Comparison of ENCODE assay signal across 8 cellular contexts in the genomic region with DNA sequence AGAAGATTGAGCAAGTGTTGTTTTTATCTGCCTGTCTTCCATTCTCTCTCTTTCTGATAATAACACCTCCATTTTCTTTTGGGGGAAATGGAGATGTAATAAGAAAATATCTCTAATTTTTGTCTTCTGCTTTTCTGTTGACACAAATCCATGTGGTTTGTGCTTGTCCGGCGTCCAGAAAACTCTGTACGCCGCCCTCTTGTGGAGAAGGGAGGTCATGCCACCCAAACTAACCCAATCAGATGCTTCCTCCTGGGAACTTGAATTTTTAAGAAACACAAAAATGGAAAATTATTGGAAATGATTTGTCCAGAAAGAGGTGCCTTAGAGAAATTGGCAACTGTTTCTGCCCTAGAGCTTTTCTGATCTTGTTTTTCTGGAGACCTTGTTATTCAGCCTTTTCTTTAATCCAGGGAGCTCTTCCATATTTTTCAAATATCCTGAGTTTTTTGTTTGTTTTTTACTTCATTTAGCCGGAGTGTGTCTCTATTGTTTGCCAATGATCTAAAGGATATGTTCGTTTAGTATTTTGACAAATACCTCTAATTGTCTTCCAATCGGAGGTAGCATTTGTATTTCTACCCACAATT. TPM values are rescaled to one million over a fixed set of nuclear protein-coding genes. Genes with fewer than 3 reads are reported as not detected.
DNase-seq lines count a peak whose midpoint lies in the region; ATAC-seq, FAIRE-seq and TF ChIP-seq lines count a peak whose summit lies in the region.

No MANE protein-coding gene starts in this region.

- BruUV-seq in endothelial cell of umbilical vein (replicated peaks; lab: Mats Ljungman, UMichigan) = no TSS peak

- TF ChIP-seq CTCF in MM.1S (IDR thresholded peaks at IDR 0.05; ENCODE audit: low read length) (peak; percentile 58), VCaP (conservative IDR thresholded peaks at IDR 0.05) (peak; percentile 86), endothelial cell of umbilical vein (IDR thresholded peaks at IDR 0.05; ENCODE audit: extremely low read depth in 1 of 2, insufficient read depth in 1 of 2, low read depth in 1 of 2, low read length in 2 of 2) (peak; percentile 75 to 82), nephron (IDR thresholded peaks at IDR 0.05; ENCODE audit: unreplicated experiment in 3 of 3) (peak; percentile 78 to 82 (median 80))

- H2AFZ ChIP-seq in MM.1S (ENCODE audit: low read length) = no peak overlapping the region
- H2AFZ ChIP-seq in endothelial cell of umbilical vein (ENCODE audit: low read depth, low read length) = no peak overlapping the region

- H3K4me3 Mint-ChIP-seq in nephron = no peak overlapping the region

- no peak for TF ChIP-seq POLR2A in endothelial cell of umbilical vein (IDR thresholded peaks at IDR 0.05; ENCODE audit: low read depth, low read length)

- ATAC-seq in HG02852 (IDR thresholded peaks at IDR 0.05; ENCODE audit: unreplicated experiment) = no peak

- H3K36me3 ChIP-seq in MM.1S (replicated peaks; ENCODE audit: insufficient read depth, low read length) (no peaks in the 10 kb centered on the region), endothelial cell of umbilical vein (ENCODE audit: control insufficient read depth in 2 of 2, extremely low read depth in 1 of 2, insufficient read depth in 2 of 2, low read length in 2 of 2) (no peaks in the 10 kb centered on the region)

- peaks cover 6% of the 10 kb centered on the region for H3K27me3 Mint-ChIP-seq in nephron (ENCODE audit: low read depth)

- H3K9me1 ChIP-seq in endothelial cell of umbilical vein (replicated peaks; ENCODE audit: control insufficient read depth, extremely low read depth, insufficient read depth, low read length) = no peaks in the 10 kb centered on the region

- H3K27me3 ChIP-seq in MM.1S (replicated peaks; ENCODE audit: insufficient read depth, low read length) = no peaks in the 10 kb centered on the region
- no peaks in the 10 kb centered on the region for H3K27me3 ChIP-seq in endothelial cell of umbilical vein (ENCODE audit: control insufficient read depth in 2 of 2, insufficient read depth in 2 of 2, low read length in 2 of 2)

- no peak overlapping the region for H3K4me3 ChIP-seq in MM.1S (ENCODE audit: low read length)
- H3K4me3 ChIP-seq in endothelial cell of umbilical vein (replicated peaks in 1 of 3; ENCODE audit: insufficient read depth in 1 of 3, low read depth in 1 of 3, low read length in 3 of 3) = no peak overlapping the region

- H4K20me1 ChIP-seq in MM.1S (ENCODE audit: insufficient read depth, low read length) = no peaks in the 10 kb centered on the region
- H4K20me1 ChIP-seq in endothelial cell of umbilical vein (replicated peaks; ENCODE audit: control insufficient read depth, extremely low read depth, insufficient read depth, low read length) = no peaks in the 10 kb centered on the region

- CTCF ChIA-PET in endothelial cell of umbilical vein (lab: Charles Lee) = interaction anchor here (0.6 to 2.2 kb wide), 6 partner anchors 17 to 504 kb away, joined by 3 to 5 read pairs (median 3); no protein-coding TSS in a partner anchor

- no peaks in the 10 kb centered on the region for H3K4me1 ChIP-seq in MM.1S (ENCODE audit: low read length)
- H3K4me1 ChIP-seq in endothelial cell of umbilical vein (ENCODE audit: control insufficient read depth, extremely low read depth, insufficient read depth, low read length) = no peaks in the 10 kb centered on the region

- H3K36me3 Mint-ChIP-seq in nephron (ENCODE audit: low read depth) = no peaks in the 10 kb centered on the region

- H3K9me3 ChIP-seq in MM.1S (replicated peaks; ENCODE audit: insufficient read depth, low read length) = no peaks in the 10 kb centered on the region
- no peaks in the 10 kb centered on the region for H3K9me3 ChIP-seq in endothelial cell of umbilical vein (replicated peaks; ENCODE audit: control insufficient read depth, insufficient read depth, low read length)

- POLR2A ChIA-PET in endothelial cell of umbilical vein (lab: Charles Lee) = no interaction called here

- H3K79me2 ChIP-seq in MM.1S (ENCODE audit: low read length) (no peaks in the 10 kb centered on the region), endothelial cell of umbilical vein (ENCODE audit: control insufficient read depth, insufficient read depth, low read length) (no peaks in the 10 kb centered on the region)

- FAIRE-seq in endothelial cell of umbilical vein (lab: Jason Lieb, UNC) = peak; percentile 70

- no peaks in the 10 kb centered on the region for H3K9me2 ChIP-seq in MM.1S (replicated peaks; ENCODE audit: insufficient read depth, low read length)

- no peaks in the 10 kb centered on the region for H3F3A ChIP-seq in MM.1S (ENCODE audit: insufficient read depth, low read length)

- DNase-seq in activated effector memory CD4-positive, alpha-beta T cell treated with anti-CD3 and anti-CD28 coated beads, Interleukin-2, amount 50 U/mL, for 16 hours = peak; percentile 79
- DNase-seq in activated effector memory CD4-positive, alpha-beta T cell treated with Interleukin-2 at 50 U/mL for 16 hours = no peak
- DNase-seq in MM.1S = peak; percentile 34
- DNase-seq in endothelial cell of umbilical vein (ENCODE audit: low read depth, low spot score) = peak; percentile 61
- no peak for DNase-seq in NCI-H2107 treated with DMSO at 0.1 percent for 48 hours (lab: John Stamatoyannopoulos, UW; ENCODE audit: unreplicated experiment)

- H3K9me3 Mint-ChIP-seq in nephron = peaks cover 11% of the 10 kb centered on the region

- H3K27ac ChIP-seq in MM.1S (ENCODE audit: low read length) = no peak overlapping the region
- H3K27ac ChIP-seq in VCaP = no peak overlapping the region
- no peak overlapping the region for H3K27ac ChIP-seq in endothelial cell of umbilical vein (ENCODE audit: insufficient read depth, low read depth, low read length)

- intact Hi-C loops in endothelial cell of umbilical vein (cut with micrococcal nuclease) = no loop called here

- H3K4me2 ChIP-seq in MM.1S (ENCODE audit: low read depth, low read length) (no peak overlapping the region), endothelial cell of umbilical vein (ENCODE audit: insufficient read depth, low read length) (no peak overlapping the region)

- H3K9ac ChIP-seq in MM.1S (ENCODE audit: low read length) (no peak overlapping the region), endothelial cell of umbilical vein (replicated peaks; ENCODE audit: extremely low read depth, insufficient read depth, low read length) (no peak overlapping the region)

- H3K27ac Mint-ChIP-seq in nephron = no peak overlapping the region

- dilution Hi-C loops in endothelial cell of umbilical vein (cut with MboI; ENCODE audit: extremely low pct_ligation_motif_present, low sequenced_read_pairs) = no loop called here

- no peaks in the 10 kb centered on the region for H3K4me1 Mint-ChIP-seq in nephron

TF ChIP-seq in endothelial cell of umbilical vein, 7 proteins besides CTCF, POLR2A, EP300 and RAD21:
- TF ChIP-seq POLR2AphosphoS5 (IDR thresholded peaks at IDR 0.05; ENCODE audit: insufficient read depth, low read depth, low read length) (no peak), JUN (IDR thresholded peaks at IDR 0.05; ENCODE audit: borderline replicate concordance, insufficient read depth, insufficient read length, low read depth) (no peak), EZH2 (IDR thresholded peaks at IDR 0.05; ENCODE audit: borderline replicate concordance, low read depth, low read length, severe bottlenecking) (no peak), MYC (IDR thresholded peaks at IDR 0.05; ENCODE audit: low read depth, low read length) (no peak), FOS (IDR thresholded peaks at IDR 0.05; ENCODE audit: borderline replicate concordance, insufficient read depth, low read length) (no peak)
- TF ChIP-seq, protein P1, sequence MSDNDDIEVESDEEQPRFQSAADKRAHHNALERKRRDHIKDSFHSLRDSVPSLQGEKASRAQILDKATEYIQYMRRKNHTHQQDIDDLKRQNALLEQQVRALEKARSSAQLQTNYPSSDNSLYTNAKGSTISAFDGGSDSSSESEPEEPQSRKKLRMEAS (IDR thresholded peaks at IDR 0.05; ENCODE audit: insufficient read depth, insufficient read length) = no peak

RNA-seq across cellular contexts. Expression of a gene that starts 17.8 kb away (rescaled TPM):
- 0.04 TPM in 1 of 2 replicates, not detected in the other for total RNA-seq in endothelial cell of umbilical vein
- polyA plus RNA-seq in endothelial cell of umbilical vein = 0.02 TPM in 1 of 2 replicates, not detected in the other
- polyA plus RNA-seq in endothelial cell of umbilical vein (2011; cell fraction: cytosol; rRNA removed) = 0.01 TPM in 1 of 2 replicates, not detected in the other
- polyA plus RNA-seq in endothelial cell of umbilical vein (2011; cell fraction: nucleus; rRNA removed) = 0.01 TPM in 1 of 2 replicates, not detected in the other
- 0.03 TPM in 1 of 2 replicates, not detected in the other for polyA plus RNA-seq in endothelial cell of umbilical vein (2012)
- polyA minus RNA-seq in endothelial cell of umbilical vein = not detected in 2 replicates
- not detected for polyA minus RNA-seq in endothelial cell of umbilical vein (2011; cell fraction: cytosol; rRNA and poly(A)+ RNA removed)
- not detected in 2 replicates for polyA minus RNA-seq in endothelial cell of umbilical vein (2011; cell fraction: nucleus; rRNA and poly(A)+ RNA removed)

Comparison
In these comparisons a context has a peak if more than half of its experiments do, and no peak if none do; other contexts are left out.
1. DNase-seq: peak in activated effector memory CD4-positive, alpha-beta T cell treated with anti-CD3 and anti-CD28 coated beads, Interleukin-2, amount 50 U/mL, for 16 hours (single experiment), MM.1S (single experiment) and endothelial cell of umbilical vein (single experiment); none in activated effector memory CD4-positive, alpha-beta T cell treated with Interleukin-2 at 50 U/mL for 16 hours (single experiment) and NCI-H2107 treated with DMSO at 0.1 percent for 48 hours (single experiment).
2. Peak in every context shown above with its lines, with median percentiles within 50 percentile points of each other: CTCF ChIP-seq.